In the genomic region with DNA sequence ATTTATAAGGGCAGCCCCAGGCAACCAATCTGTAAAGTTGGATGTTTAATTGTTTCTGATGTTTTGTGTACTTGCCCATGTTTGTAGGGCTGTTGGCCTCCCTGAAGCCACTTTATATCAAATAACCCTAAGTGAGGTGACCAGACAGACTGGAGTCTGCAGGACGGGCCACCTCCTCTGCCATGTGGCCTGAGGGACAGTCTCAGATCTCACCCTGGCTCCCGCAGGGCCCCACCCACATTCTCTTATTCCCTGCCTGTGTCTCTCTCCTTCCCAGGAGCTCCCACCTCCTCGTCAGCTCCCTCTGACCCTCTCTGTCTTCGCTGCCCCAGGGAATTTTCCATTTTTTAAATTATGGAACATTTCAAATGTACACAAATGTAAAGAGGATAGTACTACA, we compare ENCODE assay signal across 25 cellular contexts. TPM values are rescaled to one million over a fixed set of nuclear protein-coding genes. Genes with fewer than 3 reads are reported as not detected.
"Had no signal": no experiment of that assay in that cellular context is flagged by ENCODE, and none has a peak within 500 bp of the region (broad histone marks: within the 10 kb centered on the region; RNA-seq: fewer than 3 reads in every experiment).

No MANE protein-coding gene starts in this region.

- H3K4me3 ChIP-seq: SJCRH30 had no signal

- H3K27me3 ChIP-seq: brain microvascular endothelial cell, SJCRH30 had no signal

- H3K27ac ChIP-seq: brain microvascular endothelial cell, SJCRH30 had no signal

- DNase-seq: activated CD4-positive, alpha-beta T cell treated with anti-CD3 and anti-CD28 coated beads for 4 hours; activated CD8-positive, alpha-beta memory T cell treated with anti-CD3 and anti-CD28 coated beads, Interleukin-2, amount 50 U/mL, for 4 hours; activated CD8-positive, alpha-beta T cell treated with anti-CD3 and anti-CD28 coated beads for 36 hours; activated gamma-delta T cell treated with Interleukin-2 at 50 U/mL for 16 hours; activated naive CD4-positive, alpha-beta T cell treated with anti-CD3 and anti-CD28 coated beads, Interleukin-2, amount 10 ng/mL, durations not matched to agents 7 days and 5 days; activated naive CD8-positive, alpha-beta T cell treated with anti-CD3 and anti-CD28 coated beads for 36 hours; activated T-cell treated with anti-CD3 and anti-CD28 coated beads, Interleukin-2, amount 50 U/mL, for 72 hours; brain microvascular endothelial cell; Karpas-422; MM.1S; NCI-H1105; NCI-H1436; NCI-H1694 treated with DMSO at 0.1 percent for 48 hours; NCI-H2029 treated with DMSO at 0.1 percent for 48 hours; NCI-H345; NCI-H510A; NCI-H526 treated with DMSO at 0.1 percent for 48 hours; NCI-H82; OCI-M1; Right ventricle myocardium superior; RPMI8226; SJCRH30 had no signal

- H3K36me3 ChIP-seq: brain microvascular endothelial cell, SJCRH30 had no signal

- H3K9me3 ChIP-seq: SJCRH30 had no signal

- ATAC-seq: activated CD4-positive, CD25-positive, alpha-beta regulatory T cell treated with anti-CD3 and anti-CD28 coated beads, Interleukin-2, amount 50 U/mL, for 24 hours; activated CD8-positive, alpha-beta T cell treated with anti-CD3 and anti-CD28 coated beads for 36 hours; activated T-cell treated with anti-CD3 and anti-CD28 coated beads, Interleukin-2, amount 50 U/mL, for 72 hours; Panc1 had no signal

RNA-seq across cellular contexts. Expression of gene C10orf71, which starts 9.5 kb away (rescaled TPM):
- total RNA-seq: activated CD8-positive, alpha-beta T cell treated with anti-CD3 and anti-CD28 coated beads for 36 hours; activated naive CD8-positive, alpha-beta T cell treated with anti-CD3 and anti-CD28 coated beads for 36 hours; activated T-cell treated with anti-CD3 and anti-CD28 coated beads, Interleukin-2, amount 50 U/mL, for 72 hours; activated T-helper 2 cell treated with anti-CD3 and anti-CD28 coated beads, Interferon-gamma antibody, Interleukin-2, Interleukin-4, amounts not matched to agents 10 μg/mL and 5 μg/mL and 100 μg/mL, durations not matched to agents 14 hours and 24 hours and 36 hours had no signal
